Comparison of ENCODE assay signal across 2 cellular contexts in genomic region chr20:46083531-46084061, GRCh38.
A peak's percentile ranks its signal among the peaks of the same experiment; 100 is the strongest.
TF ChIP-seq lines count a peak whose summit lies in the region.

No MANE protein-coding gene starts in this region.

TF ChIP-seq in A549, 52 proteins besides CTCF, POLR2A, EP300 and RAD21:
- TF ChIP-seq MAFK (IDR thresholded peaks at IDR 0.05; ENCODE audit: partially characterized antibody): peak; percentile 30
- TF ChIP-seq BCL3 (IDR thresholded peaks at IDR 0.05): no peak
TF ChIP-seq in A549: peak in this region for 1.

TF ChIP-seq in WTC11, 78 proteins besides CTCF, POLR2A, EP300 and RAD21:
- no peak for TF ChIP-seq MYBL2 (CRISPR knock-in tag; IDR thresholded peaks at IDR 0.05)
- TF ChIP-seq, protein P1, sequence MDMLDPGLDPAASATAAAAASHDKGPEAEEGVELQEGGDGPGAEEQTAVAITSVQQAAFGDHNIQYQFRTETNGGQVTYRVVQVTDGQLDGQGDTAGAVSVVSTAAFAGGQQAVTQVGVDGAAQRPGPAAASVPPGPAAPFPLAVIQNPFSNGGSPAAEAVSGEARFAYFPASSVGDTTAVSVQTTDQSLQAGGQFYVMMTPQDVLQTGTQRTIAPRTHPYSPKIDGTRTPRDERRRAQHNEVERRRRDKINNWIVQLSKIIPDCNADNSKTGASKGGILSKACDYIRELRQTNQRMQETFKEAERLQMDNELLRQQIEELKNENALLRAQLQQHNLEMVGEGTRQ (CRISPR knock-in tag; IDR thresholded peaks at IDR 0.05): no peak
- no peak for TF ChIP-seq GABPB1 (CRISPR knock-in tag; IDR thresholded peaks at IDR 0.05)
- TF ChIP-seq, protein P2, sequence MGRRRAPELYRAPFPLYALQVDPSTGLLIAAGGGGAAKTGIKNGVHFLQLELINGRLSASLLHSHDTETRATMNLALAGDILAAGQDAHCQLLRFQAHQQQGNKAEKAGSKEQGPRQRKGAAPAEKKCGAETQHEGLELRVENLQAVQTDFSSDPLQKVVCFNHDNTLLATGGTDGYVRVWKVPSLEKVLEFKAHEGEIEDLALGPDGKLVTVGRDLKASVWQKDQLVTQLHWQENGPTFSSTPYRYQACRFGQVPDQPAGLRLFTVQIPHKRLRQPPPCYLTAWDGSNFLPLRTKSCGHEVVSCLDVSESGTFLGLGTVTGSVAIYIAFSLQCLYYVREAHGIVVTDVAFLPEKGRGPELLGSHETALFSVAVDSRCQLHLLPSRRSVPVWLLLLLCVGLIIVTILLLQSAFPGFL (CRISPR knock-in tag; IDR thresholded peaks at IDR 0.05; ENCODE audit: borderline replicate concordance): no peak
- TF ChIP-seq STAT6 (CRISPR knock-in tag; conservative IDR thresholded peaks at IDR 0.05; ENCODE audit: low read depth): no peak
